In genomic region chr19:19389683-19390082, GRCh38 we compare ENCODE assay signal across 8 cellular contexts. TPM values are rescaled to one million over a fixed set of nuclear protein-coding genes. Genes with fewer than 3 reads are reported as not detected.
A peak's percentile ranks its signal among the peaks of the same experiment; 100 is the strongest.
DNase-seq lines count a peak whose midpoint lies in the region; ATAC-seq, FAIRE-seq and TF ChIP-seq lines count a peak whose summit lies in the region.
"Not testable (repeated sequence)": the region's sequence is repeated elsewhere in the genome, so short reads cannot be mapped to it uniquely, and the experiment has no call there.

No MANE protein-coding gene starts in this region.

- ATAC-seq in DND-41 (ENCODE audit: insufficient read depth, low read depth); natural killer cell treated with Interleukin-12 subunit alpha and Interleukin-12 subunit beta and Interleukin-15 and Interleukin-18, amount 100 ng/mL, for 72 hours; upper lobe of right lung: not testable (repeated sequence)

- H4K20me1 ChIP-seq in DND-41 (ENCODE audit: insufficient read depth, low read length), result peaks cover 34% of the 10 kb centered on the region
- H4K20me1 ChIP-seq in SU-DHL-6 (ENCODE audit: low read depth, low read length); keratinocyte (ENCODE audit: control insufficient read depth, extremely low read depth, insufficient read depth, low read length): not testable (repeated sequence)

- H3K9me2 ChIP-seq in SU-DHL-6 (replicated peaks; ENCODE audit: insufficient read depth, low read length), result not testable (repeated sequence)

- H3F3A ChIP-seq in SU-DHL-6 (ENCODE audit: insufficient read depth), result not testable (repeated sequence)

- not testable (repeated sequence) for H3K27ac ChIP-seq in DND-41 (ENCODE audit: low read length); SU-DHL-6 (ENCODE audit: low read depth, low read length); keratinocyte (ENCODE audit: control insufficient read depth, insufficient read depth, low read length)
- H3K27ac ChIP-seq in skin epidermis, result peak overlapping the region in 13 of 21 experiments; percentile 3 to 93 (median 55)
- H3K27ac ChIP-seq in upper lobe of right lung, result peak overlapping the region; percentile 39

- not testable (repeated sequence) for H3K4me3 Mint-ChIP-seq in activated naive CD4-positive, alpha-beta T cell treated with anti-CD3 and anti-CD28 coated beads, Interleukin-2, amount 50 U/mL, for 24 hours
- peak overlapping the region; percentile 13 for H3K4me3 Mint-ChIP-seq in dendritic cell treated with granulocyte-macrophage colony-stimulating factor and Interleukin-4, amounts not matched to agents 40 ng/mL and 50 ng/mL, for 4 days
- peak overlapping the region; percentile 100 for H3K4me3 Mint-ChIP-seq in natural killer cell treated with Interleukin-12 subunit alpha and Interleukin-12 subunit beta and Interleukin-15 and Interleukin-18, amount 100 ng/mL, for 72 hours

- H3K4me1 ChIP-seq in DND-41 (ENCODE audit: insufficient read depth, low read length), result peaks cover 71% of the 10 kb centered on the region
- peaks cover 36% of the 10 kb centered on the region for H3K4me1 ChIP-seq in keratinocyte (ENCODE audit: control insufficient read depth, extremely low read depth, insufficient read depth, low read length)
- H3K4me1 ChIP-seq in upper lobe of right lung, result peaks cover 78% of the 10 kb centered on the region

- not testable (repeated sequence) for H3K27me3 Mint-ChIP-seq in activated naive CD4-positive, alpha-beta T cell treated with anti-CD3 and anti-CD28 coated beads, Interleukin-2, amount 50 U/mL, for 24 hours; dendritic cell treated with granulocyte-macrophage colony-stimulating factor and Interleukin-4, amounts not matched to agents 40 ng/mL and 50 ng/mL, for 4 days; natural killer cell treated with Interleukin-12 subunit alpha and Interleukin-12 subunit beta and Interleukin-15 and Interleukin-18, amount 100 ng/mL, for 72 hours

- H3K79me2 ChIP-seq in DND-41 (ENCODE audit: insufficient read depth, low read length) (peaks cover 89% of the 10 kb centered on the region), SU-DHL-6 (ENCODE audit: insufficient read depth, low read length) (peaks cover 88% of the 10 kb centered on the region), keratinocyte (ENCODE audit: control insufficient read depth, insufficient read depth, low read length) (peaks cover 82% of the 10 kb centered on the region)

- H3K4me2 ChIP-seq in DND-41 (ENCODE audit: insufficient read depth, low read length) (peak overlapping the region; percentile 17; the same call in 1 of the 2 replicates), SU-DHL-6 (ENCODE audit: low read depth, low read length, poor library complexity, severe bottlenecking) (peak overlapping the region; percentile 34), keratinocyte (ENCODE audit: control insufficient read depth, extremely low read depth, insufficient read depth, low read depth, low read length) (peak overlapping the region; percentile 59)

- H2AFZ ChIP-seq in DND-41 (ENCODE audit: low read depth, low read length); SU-DHL-6 (ENCODE audit: low read depth, low read length, severe bottlenecking); keratinocyte (ENCODE audit: control insufficient read depth, low read length): not testable (repeated sequence)

- H3K27me3 ChIP-seq in DND-41 (ENCODE audit: insufficient read depth, low read length, poor library complexity); SU-DHL-6 (ENCODE audit: low read length); keratinocyte (ENCODE audit: control insufficient read depth, extremely low read depth, insufficient read depth, low read length); upper lobe of right lung: not testable (repeated sequence)

- FAIRE-seq in keratinocyte (lab: Jason Lieb, UNC), result not testable (repeated sequence)

- not testable (repeated sequence) for H3K36me3 ChIP-seq in DND-41 (ENCODE audit: insufficient read depth, low read length); SU-DHL-6 (ENCODE audit: low read length); keratinocyte (ENCODE audit: control insufficient read depth in 2 of 2, extremely low read depth in 1 of 2, insufficient read depth in 2 of 2, low read length in 2 of 2); upper lobe of right lung

- H3K27ac Mint-ChIP-seq in activated naive CD4-positive, alpha-beta T cell treated with anti-CD3 and anti-CD28 coated beads, Interleukin-2, amount 50 U/mL, for 24 hours, result peak overlapping the region; percentile 88
- peak overlapping the region; percentile 98 for H3K27ac Mint-ChIP-seq in dendritic cell treated with granulocyte-macrophage colony-stimulating factor and Interleukin-4, amounts not matched to agents 40 ng/mL and 50 ng/mL, for 4 days
- peak overlapping the region; percentile 60 to 99 for H3K27ac Mint-ChIP-seq in natural killer cell treated with Interleukin-12 subunit alpha and Interleukin-12 subunit beta and Interleukin-15 and Interleukin-18, amount 100 ng/mL, for 72 hours

- intact Hi-C loops in dendritic cell treated with granulocyte-macrophage colony-stimulating factor and Interleukin-4, amounts not matched to agents 40 ng/mL and 50 ng/mL, for 4 days (cut with micrococcal nuclease); upper lobe of right lung (cut with DNase I): not testable (repeated sequence)

- H3K9me1 ChIP-seq in keratinocyte (ENCODE audit: control insufficient read depth, extremely low read depth, insufficient read depth, low read length), result not testable (repeated sequence)

- not testable (repeated sequence) for H3K9me3 ChIP-seq in DND-41 (ENCODE audit: insufficient read depth, low read length, severe bottlenecking); SU-DHL-6 (ENCODE audit: insufficient read depth, low read length); keratinocyte (ENCODE audit: control insufficient read depth, low read depth, low read length); upper lobe of right lung

- H3K4me1 Mint-ChIP-seq in activated naive CD4-positive, alpha-beta T cell treated with anti-CD3 and anti-CD28 coated beads, Interleukin-2, amount 50 U/mL, for 24 hours, result peaks cover 70% of the 10 kb centered on the region
- peaks cover 81% of the 10 kb centered on the region for H3K4me1 Mint-ChIP-seq in dendritic cell treated with granulocyte-macrophage colony-stimulating factor and Interleukin-4, amounts not matched to agents 40 ng/mL and 50 ng/mL, for 4 days (ENCODE audit: low read depth)
- peaks cover 53 to 60% of the 10 kb centered on the region in 2 donors for H3K4me1 Mint-ChIP-seq in natural killer cell treated with Interleukin-12 subunit alpha and Interleukin-12 subunit beta and Interleukin-15 and Interleukin-18, amount 100 ng/mL, for 72 hours (ENCODE audit: low read depth in 2 of 2)

- DNase-seq in DND-41; keratinocyte (ENCODE audit: low read depth, low spot score); natural killer cell treated with Interleukin-12 subunit alpha and Interleukin-12 subunit beta and Interleukin-15 and Interleukin-18, amount 100 ng/mL, for 72 hours (ENCODE audit: low spot score); upper lobe of right lung: not testable (repeated sequence)

- not testable (repeated sequence) for H3K9ac ChIP-seq in DND-41 (ENCODE audit: low read depth, low read length); SU-DHL-6 (ENCODE audit: low read length); keratinocyte (ENCODE audit: control insufficient read depth, extremely low read depth, insufficient read depth, low read length)

- not testable (repeated sequence) for H3K36me3 Mint-ChIP-seq in activated naive CD4-positive, alpha-beta T cell treated with anti-CD3 and anti-CD28 coated beads, Interleukin-2, amount 50 U/mL, for 24 hours; natural killer cell treated with Interleukin-12 subunit alpha and Interleukin-12 subunit beta and Interleukin-15 and Interleukin-18, amount 100 ng/mL, for 72 hours
- H3K36me3 Mint-ChIP-seq in dendritic cell treated with granulocyte-macrophage colony-stimulating factor and Interleukin-4, amounts not matched to agents 40 ng/mL and 50 ng/mL, for 4 days (ENCODE audit: low read depth), result peaks cover 48% of the 10 kb centered on the region

- TF ChIP-seq CTCF in DND-41 (IDR thresholded peaks at IDR 0.05; ENCODE audit: borderline replicate concordance, extremely low read depth, low read length, poor library complexity, severe bottlenecking); SU-DHL-6 (IDR thresholded peaks at IDR 0.05; ENCODE audit: insufficient read depth, low read length, poor library complexity, severe bottlenecking); keratinocyte (optimal IDR thresholded peaks at IDR 0.05 in 1 of 3, IDR thresholded peaks at IDR 0.05 in 1 of 3, conservative IDR thresholded peaks at IDR 0.05 in 1 of 3; ENCODE audit: extremely low read depth in 1 of 3, insufficient read depth in 2 of 3, low read length in 3 of 3); upper lobe of right lung (IDR thresholded peaks at IDR 0.05): not testable (repeated sequence)

- not testable (repeated sequence) for H3K4me3 ChIP-seq in DND-41 (ENCODE audit: low read depth in 1 of 2, low read length in 2 of 2); SU-DHL-6 (ENCODE audit: insufficient read depth, low read length, poor library complexity, severe bottlenecking); keratinocyte (ENCODE audit: control insufficient read depth in 2 of 3, extremely low read depth in 1 of 3, insufficient read depth in 2 of 3, low read depth in 1 of 3, low read length in 3 of 3); skin epidermis; upper lobe of right lung

- not testable (repeated sequence) for H3K9me3 Mint-ChIP-seq in activated naive CD4-positive, alpha-beta T cell treated with anti-CD3 and anti-CD28 coated beads, Interleukin-2, amount 50 U/mL, for 24 hours; dendritic cell treated with granulocyte-macrophage colony-stimulating factor and Interleukin-4, amounts not matched to agents 40 ng/mL and 50 ng/mL, for 4 days; natural killer cell treated with Interleukin-12 subunit alpha and Interleukin-12 subunit beta and Interleukin-15 and Interleukin-18, amount 100 ng/mL, for 72 hours

- dilution Hi-C loops in keratinocyte (cut with MboI; ENCODE audit: extremely low pct_ligation_motif_present, low sequenced_read_pairs), result not testable (repeated sequence)

RNA-seq across cellular contexts. Expression of gene GATAD2A, which starts 15.8 kb away (rescaled TPM):
- polyA plus RNA-seq in keratinocyte, result 14.6 to 81.0 TPM (median 28.4 TPM) in 3 replicates
- 71.6 TPM for polyA plus RNA-seq in keratinocyte (2011; ENCODE audit: low read depth)
- 26.1 and 55.1 TPM in 2 replicates for polyA plus RNA-seq in keratinocyte (2011; cell fraction: cytosol; rRNA removed)
- polyA plus RNA-seq in keratinocyte (2011; cell fraction: nucleus; rRNA removed), result 33.4 and 37.0 TPM in 2 replicates
- polyA plus RNA-seq in keratinocyte (2012; ENCODE audit: low replicate concordance), result 33.8 and 64.9 TPM in 2 replicates
- 10.3 to 40.8 TPM (median 17.9 TPM) in 3 replicates for polyA minus RNA-seq in keratinocyte
- 76.4 TPM for polyA minus RNA-seq in keratinocyte (2011; cell fraction: cytosol; rRNA and poly(A)+ RNA removed)
- 22.9 and 25.1 TPM in 2 replicates for polyA minus RNA-seq in keratinocyte (2011; cell fraction: nucleus; rRNA and poly(A)+ RNA removed)
- 100 to 1,000 TPM; 171 to 224 TPM for total RNA-seq in natural killer cell treated with Interleukin-12 subunit alpha and Interleukin-12 subunit beta and Interleukin-15 and Interleukin-18, amount 100 ng/mL, for 72 hours
- total RNA-seq in upper lobe of right lung, result 85.8 TPM
